In the genomic region with DNA sequence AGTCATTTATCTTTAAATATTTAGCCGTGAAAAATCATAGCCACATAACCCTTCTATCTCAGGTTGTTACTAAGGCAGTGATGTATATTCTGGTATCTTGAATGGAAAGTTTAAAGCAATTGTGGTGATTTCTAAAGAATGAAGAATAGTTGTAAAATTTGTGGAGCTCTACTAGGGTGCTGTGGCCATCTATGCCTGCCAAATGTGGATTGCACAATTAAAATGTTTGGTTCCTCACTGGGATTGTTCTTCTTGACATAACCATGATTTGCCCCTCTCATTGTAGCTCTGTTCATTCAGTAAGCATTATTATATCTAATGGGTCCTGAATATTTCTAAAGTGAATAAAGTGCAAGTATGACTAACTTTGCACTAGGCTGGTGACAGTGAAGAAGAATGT, we compare ENCODE assay signal across 14 cellular contexts. TPM values are rescaled to one million over a fixed set of nuclear protein-coding genes. Genes with fewer than 3 reads are reported as not detected.
"Had no signal": no experiment of that assay in that cellular context is flagged by ENCODE, and none has a peak within 500 bp of the region (broad histone marks: within the 10 kb centered on the region; RNA-seq: fewer than 3 reads in every experiment).

No MANE protein-coding gene starts in this region.

- FAIRE-seq: endometrium had no signal

- H3K9me3 ChIP-seq: esophagus muscularis mucosa, neutrophil had no signal

- ATAC-seq: naive thymus-derived CD8-positive, alpha-beta T cell; stimulated activated memory B cell treated with anti-CD40 and anti-IgM and Interleukin-4, amounts not matched to agents 10 μg/mL and 1 μg/mL and 100 μg/mL, for 72 hours; T-cell had no signal

- H3K4me2 ChIP-seq: hepatocyte had no signal

- H3K27me3 ChIP-seq: dorsolateral prefrontal cortex, esophagus muscularis mucosa, hepatocyte, neutrophil had no signal

- DNase-seq: activated B cell treated with CpG ODN at 0.5 μM for 24 hours; activated CD4-positive, alpha-beta T cell treated with anti-CD3 and anti-CD28 coated beads, Interleukin-2, amount 50 U/mL, for 1 hour; activated effector memory CD4-positive, alpha-beta T cell treated with Interleukin-2 at 50 U/mL for 16 hours; anterior cingulate cortex; dorsolateral prefrontal cortex; naive thymus-derived CD8-positive, alpha-beta T cell; substantia nigra; T-cell; trophoblast cell had no signal

- H3K36me3 ChIP-seq: neutrophil had no signal

- H2AFZ ChIP-seq: hepatocyte had no signal

- H3K27ac ChIP-seq: esophagus muscularis mucosa, hepatocyte, neutrophil had no signal

- H3K4me3 ChIP-seq: dorsolateral prefrontal cortex, esophagus muscularis mucosa, hepatocyte had no signal

RNA-seq across cellular contexts. Expression of gene AK4, which starts 50.1 kb away (rescaled TPM):
- polyA plus RNA-seq: naive thymus-derived CD8-positive, alpha-beta T cell had no signal
